8 cellular contexts compared by ENCODE assay signal in genomic region chr17:38748329-38749221, GRCh38. TPM values are rescaled to one million over a fixed set of nuclear protein-coding genes. Genes with fewer than 3 reads are reported as not detected.
DNase-seq lines count a peak whose midpoint lies in the region; ATAC-seq, FAIRE-seq and TF ChIP-seq lines count a peak whose summit lies in the region.

Gene PCGF2 (minus strand): TSS chr17:38748336. CDS start chr17:38740402, 7,934 bp downstream.

- peak; percentile 70 for TF ChIP-seq POLR2A in endothelial cell of umbilical vein (IDR thresholded peaks at IDR 0.05; ENCODE audit: low read depth, low read length)

- H3K4me3 Mint-ChIP-seq in memory B cell = peak within 1 kb of the TSS; percentile 92

- H4K20me1 ChIP-seq in endothelial cell of umbilical vein (replicated peaks; ENCODE audit: control insufficient read depth, extremely low read depth, insufficient read depth, low read length) = peaks cover 2% of the 10 kb centered on the region

- H3K27ac ChIP-seq in endothelial cell of umbilical vein (ENCODE audit: insufficient read depth, low read depth, low read length) = peak within 1 kb of the TSS; percentile 68
- H3K27ac ChIP-seq in thoracic aorta = peak within 1 kb of the TSS; percentile 85 to 99

- no peak for FAIRE-seq in endothelial cell of umbilical vein (lab: Jason Lieb, UNC)

- CTCF ChIA-PET in endothelial cell of umbilical vein (lab: Charles Lee) = interaction anchor here (0.7 to 1.1 kb wide), 2 partner anchors 13 to 14 kb away, joined by 3 to 7 read pairs; no protein-coding TSS in a partner anchor

- H3K9me3 Mint-ChIP-seq in memory B cell = no peaks in the 10 kb centered on the region

- ATAC-seq in SK-N-SH treated with all-trans-retinoic acid at 6 μM for 48 hours (peak; percentile 15; the same call in 2 of the 3 replicates), memory B cell (ENCODE audit: low read depth) (no peak), thoracic aorta (ENCODE audit: insufficient number of reproducible peaks, low FRiP score, low read depth) (peak; percentile 17), HG02973 (IDR thresholded peaks at IDR 0.05; ENCODE audit: unreplicated experiment) (no peak), GM18511 (IDR thresholded peaks at IDR 0.05; ENCODE audit: unreplicated experiment) (no peak)

- H3K79me2 ChIP-seq in endothelial cell of umbilical vein (ENCODE audit: control insufficient read depth, insufficient read depth, low read length) = peaks cover 55% of the 10 kb centered on the region

- H3K9me1 ChIP-seq in endothelial cell of umbilical vein (replicated peaks; ENCODE audit: control insufficient read depth, extremely low read depth, insufficient read depth, low read length) = no peaks in the 10 kb centered on the region

- peaks cover 37% of the 10 kb centered on the region for H3K4me1 Mint-ChIP-seq in memory B cell

- H3K4me1 ChIP-seq in endothelial cell of umbilical vein (ENCODE audit: control insufficient read depth, extremely low read depth, insufficient read depth, low read length) = peaks cover 47% of the 10 kb centered on the region
- peaks cover 19 to 40% of the 10 kb centered on the region in 2 donors for H3K4me1 ChIP-seq in thoracic aorta (ENCODE audit: control insufficient read depth in 1 of 2, low read depth in 2 of 2)

- TF ChIP-seq CTCF in endothelial cell of umbilical vein (IDR thresholded peaks at IDR 0.05; ENCODE audit: extremely low read depth in 1 of 2, insufficient read depth in 1 of 2, low read depth in 1 of 2, low read length in 2 of 2) (no peak), thoracic aorta (IDR thresholded peaks at IDR 0.05) (no peak)

- H3K4me2 ChIP-seq in endothelial cell of umbilical vein (ENCODE audit: insufficient read depth, low read length) = peak within 1 kb of the TSS; percentile 88

- no TSS peak for BruUV-seq in endothelial cell of umbilical vein (replicated peaks; lab: Mats Ljungman, UMichigan)

- no peak within 1 kb of the TSS for H3K27ac Mint-ChIP-seq in memory B cell

- peak within 1 kb of the TSS; percentile 65 for H2AFZ ChIP-seq in endothelial cell of umbilical vein (ENCODE audit: low read depth, low read length)

- peak within 1 kb of the TSS; percentile 86 for H3K9ac ChIP-seq in endothelial cell of umbilical vein (replicated peaks; ENCODE audit: extremely low read depth, insufficient read depth, low read length)

- no peaks in the 10 kb centered on the region for H3K36me3 ChIP-seq in endothelial cell of umbilical vein (ENCODE audit: control insufficient read depth in 2 of 2, extremely low read depth in 1 of 2, insufficient read depth in 2 of 2, low read length in 2 of 2)
- no peaks in the 10 kb centered on the region for H3K36me3 ChIP-seq in thoracic aorta

- H3K4me3 ChIP-seq in endothelial cell of umbilical vein (replicated peaks in 1 of 3; ENCODE audit: insufficient read depth in 1 of 3, low read depth in 1 of 3, low read length in 3 of 3) (peak within 1 kb of the TSS; percentile 80 to 90 (median 80)), thoracic aorta (peak within 1 kb of the TSS; percentile 92)

- H3K27me3 Mint-ChIP-seq in memory B cell = peaks cover 21% of the 10 kb centered on the region

- dilution Hi-C loops in endothelial cell of umbilical vein (cut with MboI; ENCODE audit: extremely low pct_ligation_motif_present, low sequenced_read_pairs) = no loop called here

- intact Hi-C loops in endothelial cell of umbilical vein (cut with micrococcal nuclease) = loop anchor here (2.0 kb wide), 1 partner anchor 46 kb away; no protein-coding TSS in a partner anchor

- POLR2A ChIA-PET in endothelial cell of umbilical vein (lab: Charles Lee) = no interaction called here

- H3K9me3 ChIP-seq in endothelial cell of umbilical vein (replicated peaks; ENCODE audit: control insufficient read depth, insufficient read depth, low read length) = no peaks in the 10 kb centered on the region
- H3K9me3 ChIP-seq in thoracic aorta = no peaks in the 10 kb centered on the region

- H3K27me3 ChIP-seq in endothelial cell of umbilical vein (ENCODE audit: control insufficient read depth in 2 of 2, insufficient read depth in 2 of 2, low read length in 2 of 2) (no peaks in the 10 kb centered on the region), thoracic aorta (replicated peaks; ENCODE audit: insufficient read depth) (no peaks in the 10 kb centered on the region)

- H3K36me3 Mint-ChIP-seq in memory B cell = peaks cover 4% of the 10 kb centered on the region

- peak; percentile 92 for DNase-seq in EH (ENCODE audit: low read depth)
- DNase-seq in NCI-H1048 (lab: John Stamatoyannopoulos, UW) = peak; percentile 88
- peak; percentile 83 for DNase-seq in endothelial cell of umbilical vein (ENCODE audit: low read depth, low spot score)
- DNase-seq in memory B cell (ENCODE audit: low spot score in 2 of 2) = no peak
- DNase-seq in thoracic aorta (ENCODE audit: low spot score) = peak; percentile 94

TF ChIP-seq in SK-N-SH treated with all-trans-retinoic acid at 6 μM for 48 hours, 23 proteins besides CTCF, POLR2A, EP300 and RAD21:
- TF ChIP-seq, protein P1, sequence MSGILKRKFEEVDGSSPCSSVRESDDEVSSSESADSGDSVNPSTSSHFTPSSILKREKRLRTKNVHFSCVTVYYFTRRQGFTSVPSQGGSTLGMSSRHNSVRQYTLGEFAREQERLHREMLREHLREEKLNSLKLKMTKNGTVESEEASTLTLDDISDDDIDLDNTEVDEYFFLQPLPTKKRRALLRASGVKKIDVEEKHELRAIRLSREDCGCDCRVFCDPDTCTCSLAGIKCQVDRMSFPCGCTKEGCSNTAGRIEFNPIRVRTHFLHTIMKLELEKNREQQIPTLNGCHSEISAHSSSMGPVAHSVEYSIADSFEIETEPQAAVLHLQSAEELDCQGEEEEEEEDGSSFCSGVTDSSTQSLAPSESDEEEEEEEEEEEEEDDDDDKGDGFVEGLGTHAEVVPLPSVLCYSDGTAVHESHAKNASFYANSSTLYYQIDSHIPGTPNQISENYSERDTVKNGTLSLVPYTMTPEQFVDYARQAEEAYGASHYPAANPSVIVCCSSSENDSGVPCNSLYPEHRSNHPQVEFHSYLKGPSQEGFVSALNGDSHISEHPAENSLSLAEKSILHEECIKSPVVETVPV (CRISPR knock-in tag; IDR thresholded peaks at IDR 0.05) = no peak
- no peak for TF ChIP-seq CSDC2 (CRISPR knock-in tag; IDR thresholded peaks at IDR 0.05)
TF ChIP-seq in SK-N-SH treated with all-trans-retinoic acid at 6 μM for 48 hours: peak in this region for 0.

TF ChIP-seq in endothelial cell of umbilical vein, 7 proteins besides CTCF, POLR2A, EP300 and RAD21:
- TF ChIP-seq, protein P2, sequence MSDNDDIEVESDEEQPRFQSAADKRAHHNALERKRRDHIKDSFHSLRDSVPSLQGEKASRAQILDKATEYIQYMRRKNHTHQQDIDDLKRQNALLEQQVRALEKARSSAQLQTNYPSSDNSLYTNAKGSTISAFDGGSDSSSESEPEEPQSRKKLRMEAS (IDR thresholded peaks at IDR 0.05; ENCODE audit: insufficient read depth, insufficient read length) = peak; percentile 88
- TF ChIP-seq POLR2AphosphoS5 (IDR thresholded peaks at IDR 0.05; ENCODE audit: insufficient read depth, low read depth, low read length) = peak; percentile 67
- TF ChIP-seq EZH2 (IDR thresholded peaks at IDR 0.05; ENCODE audit: borderline replicate concordance, low read depth, low read length, severe bottlenecking) = no peak
- TF ChIP-seq FOS (IDR thresholded peaks at IDR 0.05; ENCODE audit: borderline replicate concordance, insufficient read depth, low read length) = no peak
- peak; percentile 25 for TF ChIP-seq MYC (IDR thresholded peaks at IDR 0.05; ENCODE audit: low read depth, low read length)

RNA-seq across cellular contexts. Expression of gene PCGF2, which starts in this region (rescaled TPM):
- total RNA-seq in endothelial cell of umbilical vein (77.5 and 78.4 TPM in 2 replicates), thoracic aorta (10 to 100 TPM; 14.1 to 28.4 TPM)
- polyA plus RNA-seq in endothelial cell of umbilical vein = 39.8 and 45.3 TPM in 2 replicates
- polyA plus RNA-seq in endothelial cell of umbilical vein (2011; cell fraction: cytosol; rRNA removed) = 28.6 and 32.6 TPM in 2 replicates
- polyA plus RNA-seq in endothelial cell of umbilical vein (2011; cell fraction: nucleus; rRNA removed) = 29.6 and 36.9 TPM in 2 replicates
- polyA plus RNA-seq in endothelial cell of umbilical vein (2012) = 55.8 and 74.4 TPM in 2 replicates
- polyA minus RNA-seq in endothelial cell of umbilical vein = 20.3 and 20.9 TPM in 2 replicates
- 16.7 TPM for polyA minus RNA-seq in endothelial cell of umbilical vein (2011; cell fraction: cytosol; rRNA and poly(A)+ RNA removed)
- 7.9 and 14.5 TPM in 2 replicates for polyA minus RNA-seq in endothelial cell of umbilical vein (2011; cell fraction: nucleus; rRNA and poly(A)+ RNA removed)

Comparison
In these comparisons a context has a peak if more than half of its experiments do, and no peak if none do; other contexts are left out.
1. DNase-seq: peak in EH (single experiment), NCI-H1048 (single experiment), endothelial cell of umbilical vein (single experiment) and thoracic aorta (single experiment); none in memory B cell (0 of 2).
2. ATAC-seq: peak in SK-N-SH treated with all-trans-retinoic acid at 6 μM for 48 hours (single experiment) and thoracic aorta (single experiment); none in memory B cell (single experiment), HG02973 (single experiment) and GM18511 (single experiment).